8 cellular contexts compared by ENCODE assay signal in genomic region chr16:4475880-4476790, GRCh38.
DNase-seq lines count a peak whose midpoint lies in the region; ATAC-seq and TF ChIP-seq lines count a peak whose summit lies in the region.

TSS of gene HMOX2 (plus strand) at chr16:4476398. CDS start at chr16:4505525, 29,127 bp downstream.

- H3K27ac Mint-ChIP-seq in central memory CD8-positive, alpha-beta T cell (ENCODE audit: low read depth) = peak within 1 kb of the TSS; percentile 92

- in situ Hi-C loops in GM18951 (cut with MboI; ENCODE audit: low sequenced_read_pairs, unreplicated experiment) = no loop called here

- peak within 1 kb of the TSS; percentile 85 for H3K4me3 Mint-ChIP-seq in central memory CD8-positive, alpha-beta T cell

- no peaks in the 10 kb centered on the region for H3K27me3 Mint-ChIP-seq in central memory CD8-positive, alpha-beta T cell

- peaks cover 20% of the 10 kb centered on the region for H3K36me3 Mint-ChIP-seq in central memory CD8-positive, alpha-beta T cell (ENCODE audit: insufficient read depth)

- peaks cover 44% of the 10 kb centered on the region for H3K4me1 Mint-ChIP-seq in central memory CD8-positive, alpha-beta T cell

- no peaks in the 10 kb centered on the region for H3K9me3 Mint-ChIP-seq in central memory CD8-positive, alpha-beta T cell

- DNase-seq in AG09319 (ENCODE audit: extremely low read depth, low read depth) = peak; percentile 77
- peak; percentile 88 for DNase-seq in NCI-H345 treated with DMSO at 0.1 percent for 48 hours (lab: John Stamatoyannopoulos, UW; ENCODE audit: unreplicated experiment)
- DNase-seq in activated CD4-positive, CD25-positive, alpha-beta regulatory T cell treated with anti-CD3 and anti-CD28 coated beads, Interleukin-2, amount 50 U/mL, for 16 hours (ENCODE audit: low read depth, low spot score) = peak; percentile 78
- DNase-seq in central memory CD8-positive, alpha-beta T cell (ENCODE audit: low spot score in 2 of 2) = peak; percentile 92 to 94
- DNase-seq in islet precursor cell = peak; percentile 98
- peak; percentile 90 to 95 for DNase-seq in stimulated activated CD4-positive, alpha-beta T cell treated with anti-CD3 and anti-CD28 coated beads, Interleukin-15, amount 100 ng/mL, for 1 hour (ENCODE audit: low read depth in 1 of 2, low spot score in 1 of 2)

- TF ChIP-seq POLR2A in GM18951 (IDR thresholded peaks at IDR 0.05; ENCODE audit: extremely low read depth, insufficient read depth, insufficient read length) = peak; percentile 98

- ATAC-seq in HG03196 (IDR thresholded peaks at IDR 0.05; ENCODE audit: unreplicated experiment) = peak; percentile 81
- ATAC-seq in central memory CD8-positive, alpha-beta T cell (replicated peaks; ENCODE audit: extremely low read depth, poor library complexity, severe bottlenecking) = peak; percentile 80

- TF ChIP-seq CTCF in AG09319 (IDR thresholded peaks at IDR 0.05; ENCODE audit: low read depth, low read length) = peak; percentile 30

Comparison
In these comparisons a context has a peak if more than half of its experiments do, and no peak if none do; other contexts are left out.
1. Peak in every context shown above with its lines: DNase-seq and ATAC-seq.